Comparison of ENCODE assay signal across 18 cellular contexts in the genomic region with DNA sequence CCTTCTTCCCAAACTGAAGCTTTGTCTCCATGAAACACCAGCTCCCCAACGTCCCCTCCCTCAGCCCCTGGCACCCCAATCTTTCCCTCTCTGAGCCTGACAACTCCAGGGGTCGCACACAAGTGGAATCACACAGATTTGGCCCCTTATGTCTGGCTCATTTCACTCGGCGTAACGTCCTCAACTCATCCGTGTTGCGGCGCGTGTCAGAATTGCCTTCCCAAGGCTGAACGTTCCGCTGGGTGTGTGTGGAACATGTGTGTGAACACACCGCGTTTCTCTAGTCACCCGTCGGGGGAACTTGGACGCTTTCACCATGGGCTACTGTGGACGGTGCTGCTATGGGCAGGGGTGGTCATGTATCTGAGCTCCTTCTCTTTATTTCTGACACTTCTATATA. TPM values are rescaled to one million over a fixed set of nuclear protein-coding genes. Genes with fewer than 3 reads are reported as not detected.
A peak's percentile ranks its signal among the peaks of the same experiment; 100 is the strongest.
DNase-seq lines count a peak whose midpoint lies in the region; ATAC-seq and TF ChIP-seq lines count a peak whose summit lies in the region.
"Had no signal": no experiment of that assay in that cellular context is flagged by ENCODE, and none has a peak within 500 bp of the region (broad histone marks: within the 10 kb centered on the region; RNA-seq: fewer than 3 reads in every experiment).

No MANE protein-coding gene starts in this region.

- peak overlapping the region in 1 of 2 experiments; percentile 24 for H3K4ac ChIP-seq in mesenchymal stem cell (ENCODE audit: low read depth in 1 of 2, low read length in 2 of 2)

- H3K36me3 Mint-ChIP-seq in natural killer cell (no peaks in the 10 kb centered on the region), T-helper 17 cell (ENCODE audit: low read depth) (no peaks in the 10 kb centered on the region)
- H3K36me3 Mint-ChIP-seq in natural killer cell treated with Interleukin-12 subunit alpha and Interleukin-12 subunit beta and Interleukin-15 and Interleukin-18, amount 100 ng/mL, for 72 hours: no peaks in the 10 kb centered on the region
- H3K36me3 Mint-ChIP-seq: immature natural killer cell had no signal

- peak overlapping the region in 1 of 2 experiments; percentile 48 for H2BK12ac ChIP-seq in mesenchymal stem cell (ENCODE audit: low read length in 2 of 2)

- H3K4me2 ChIP-seq in mesenchymal stem cell (ENCODE audit: low read length, poor library complexity, severe bottlenecking): no peak overlapping the region

- no peak overlapping the region for H3K23ac ChIP-seq in mesenchymal stem cell (ENCODE audit: low read length in 2 of 2)

- ATAC-seq in natural killer cell: no peak
- ATAC-seq in natural killer cell treated with Interleukin-12 subunit alpha and Interleukin-12 subunit beta and Interleukin-15 and Interleukin-18, amount 100 ng/mL, for 72 hours: no peak
- no peak for ATAC-seq in T-helper 17 cell
- no peak for ATAC-seq in GM21619 (IDR thresholded peaks at IDR 0.05; ENCODE audit: unreplicated experiment)
- no peak for ATAC-seq in HG02642 (IDR thresholded peaks at IDR 0.05; ENCODE audit: poor library complexity, unreplicated experiment)

- H3K4me1 ChIP-seq in mesenchymal stem cell (ENCODE audit: control insufficient read depth, insufficient read depth, low read depth, low read length) (peaks cover 53% of the 10 kb centered on the region), vagina (peaks cover 62% of the 10 kb centered on the region)

- TF ChIP-seq CTCF in natural killer cell (IDR thresholded peaks at IDR 0.05) (no peak), vagina (IDR thresholded peaks at IDR 0.05) (no peak)

- H2BK120ac ChIP-seq in mesenchymal stem cell (ENCODE audit: low read depth, low read length): no peak overlapping the region

- no peaks in the 10 kb centered on the region for H3K36me3 ChIP-seq in mesenchymal stem cell (ENCODE audit: control insufficient read depth in 1 of 2, insufficient read depth in 2 of 2, low read depth in 1 of 2, low read length in 2 of 2)
- no peaks in the 10 kb centered on the region for H3K36me3 ChIP-seq in vagina

- 93% methylated on average over 13 of the region's 17 CpGs for WGBS in mesenchymal stem cell

- no peak overlapping the region for H2AFZ ChIP-seq in mesenchymal stem cell (ENCODE audit: low read depth, low read length)

- H2BK5ac ChIP-seq in mesenchymal stem cell (ENCODE audit: low read depth, low read length, poor library complexity, severe bottlenecking): no peak overlapping the region

- H3K14ac ChIP-seq in mesenchymal stem cell (ENCODE audit: low read length in 2 of 2): no peak overlapping the region

- DNase-seq in natural killer cell (no peak), T-helper 17 cell (no peak), mesenchymal stem cell (no peak), vagina (ENCODE audit: extremely low spot score in 2 of 2) (no peak), SW 1271 (lab: John Stamatoyannopoulos, UW) (no peak)
- no peak for DNase-seq in natural killer cell treated with Interleukin-12 subunit alpha and Interleukin-12 subunit beta and Interleukin-15 and Interleukin-18, amount 100 ng/mL, for 72 hours (ENCODE audit: low spot score)
- DNase-seq: DMS53, immature natural killer cell, NCI-H1092, NCI-H2107, NCI-H748 treated with DMSO at 0.1 percent for 48 hours had no signal

- H3K4me3 ChIP-seq in mesenchymal stem cell (ENCODE audit: insufficient read depth in 1 of 2, low read depth in 1 of 2, low read length in 2 of 2): no peak overlapping the region
- H3K4me3 ChIP-seq in vagina: no peak overlapping the region
- H3K4me3 ChIP-seq: K562 had no signal

- H3K4me3 Mint-ChIP-seq in natural killer cell (peak overlapping the region; percentile 43), T-helper 17 cell (peak overlapping the region; percentile 57)
- H3K4me3 Mint-ChIP-seq in natural killer cell treated with Interleukin-12 subunit alpha and Interleukin-12 subunit beta and Interleukin-15 and Interleukin-18, amount 100 ng/mL, for 72 hours: no peak overlapping the region
- H3K4me3 Mint-ChIP-seq: activated T-cell treated with anti-CD3 and anti-CD28 coated beads, Interleukin-2, amount 50 U/mL, for 24 hours; stimulated activated naive CD8-positive, alpha-beta T cell treated with anti-CD3 and anti-CD28 coated beads, Interleukin-15, Interleukin-2, amounts not matched to agents 100 ng/mL and 50 ng/mL, for 24 hours had no signal

- H3K9me3 ChIP-seq in T-helper 17 cell (ENCODE audit: control insufficient read depth, low read length, poor library complexity, severe bottlenecking) (no peaks in the 10 kb centered on the region), mesenchymal stem cell (ENCODE audit: control insufficient read depth, low read length) (no peaks in the 10 kb centered on the region), vagina (no peaks in the 10 kb centered on the region)

- H2BK15ac ChIP-seq in mesenchymal stem cell (ENCODE audit: low read depth, poor library complexity, severe bottlenecking): no peak overlapping the region

- H4K91ac ChIP-seq in mesenchymal stem cell (ENCODE audit: low read length): no peak overlapping the region

- H3K27ac ChIP-seq in mesenchymal stem cell (ENCODE audit: low read length, poor library complexity, severe bottlenecking) (no peak overlapping the region), vagina (peak overlapping the region; percentile 79)
- H3K27ac ChIP-seq: epithelial cell of prostate had no signal

- H3K79me1 ChIP-seq in mesenchymal stem cell (replicated peaks; ENCODE audit: low read length, poor library complexity, severe bottlenecking): peaks cover 29% of the 10 kb centered on the region

- no peak overlapping the region for H3K18ac ChIP-seq in mesenchymal stem cell (ENCODE audit: low read depth in 1 of 2, low read length in 2 of 2)

- H3K27me3 Mint-ChIP-seq in natural killer cell (ENCODE audit: low read depth in 2 of 2) (peaks cover 8 to 18% of the 10 kb centered on the region in 2 donors), T-helper 17 cell (no peaks in the 10 kb centered on the region)
- H3K27me3 Mint-ChIP-seq in natural killer cell treated with Interleukin-12 subunit alpha and Interleukin-12 subunit beta and Interleukin-15 and Interleukin-18, amount 100 ng/mL, for 72 hours: peaks cover 5 to 12% of the 10 kb centered on the region in 2 donors
- H3K27me3 Mint-ChIP-seq: activated T-cell treated with anti-CD3 and anti-CD28 coated beads, Interleukin-2, amount 50 U/mL, for 24 hours; stimulated activated naive CD8-positive, alpha-beta T cell treated with anti-CD3 and anti-CD28 coated beads, Interleukin-15, Interleukin-2, amounts not matched to agents 100 ng/mL and 50 ng/mL, for 24 hours had no signal

- H3K9ac ChIP-seq in mesenchymal stem cell (ENCODE audit: low read length): peak overlapping the region; percentile 56

- no peak overlapping the region for H4K8ac ChIP-seq in mesenchymal stem cell (ENCODE audit: low read length)

- peak overlapping the region; percentile 41 for H2AK5ac ChIP-seq in mesenchymal stem cell (ENCODE audit: low read length, severe bottlenecking)

- H3K9me3 Mint-ChIP-seq in natural killer cell: no peaks in the 10 kb centered on the region
- no peaks in the 10 kb centered on the region for H3K9me3 Mint-ChIP-seq in natural killer cell treated with Interleukin-12 subunit alpha and Interleukin-12 subunit beta and Interleukin-15 and Interleukin-18, amount 100 ng/mL, for 72 hours
- H3K9me3 Mint-ChIP-seq: activated T-cell treated with anti-CD3 and anti-CD28 coated beads, Interleukin-2, amount 50 U/mL, for 24 hours; immature natural killer cell; stimulated activated naive CD8-positive, alpha-beta T cell treated with anti-CD3 and anti-CD28 coated beads, Interleukin-15, Interleukin-2, amounts not matched to agents 100 ng/mL and 50 ng/mL, for 24 hours had no signal

- H3K27ac Mint-ChIP-seq in natural killer cell (no peak overlapping the region), T-helper 17 cell (peak overlapping the region; percentile 4)
- H3K27ac Mint-ChIP-seq in natural killer cell treated with Interleukin-12 subunit alpha and Interleukin-12 subunit beta and Interleukin-15 and Interleukin-18, amount 100 ng/mL, for 72 hours: no peak overlapping the region
- H3K27ac Mint-ChIP-seq: activated T-cell treated with anti-CD3 and anti-CD28 coated beads, Interleukin-2, amount 50 U/mL, for 24 hours; stimulated activated naive CD8-positive, alpha-beta T cell treated with anti-CD3 and anti-CD28 coated beads, Interleukin-15, Interleukin-2, amounts not matched to agents 100 ng/mL and 50 ng/mL, for 24 hours had no signal

- H3K27me3 ChIP-seq in mesenchymal stem cell (ENCODE audit: control insufficient read depth in 1 of 2, insufficient read depth in 1 of 2, low read length in 2 of 2) (no peaks in the 10 kb centered on the region), vagina (no peaks in the 10 kb centered on the region)

- intact Hi-C loops in natural killer cell (cut with micrococcal nuclease) (loop anchor here (5.0 kb wide), 1 partner anchor 248 kb away; no protein-coding TSS in a partner anchor), vagina (cut with DNase I) (loop anchor here (10.0 kb wide), 3 partner anchors 146 to 246 kb away; a partner anchor contains a TSS)

- H3K4me1 Mint-ChIP-seq in natural killer cell: peaks cover 9 to 13% of the 10 kb centered on the region in 2 donors
- H3K4me1 Mint-ChIP-seq in natural killer cell treated with Interleukin-12 subunit alpha and Interleukin-12 subunit beta and Interleukin-15 and Interleukin-18, amount 100 ng/mL, for 72 hours (ENCODE audit: low read depth in 2 of 2): peaks cover 13 to 15% of the 10 kb centered on the region in 2 donors
- peaks cover 20% of the 10 kb centered on the region for H3K4me1 Mint-ChIP-seq in T-helper 17 cell

- TF ChIP-seq POLR2A in vagina (IDR thresholded peaks at IDR 0.05): no peak

RNA-seq across cellular contexts. Expression of a gene that starts 45.0 kb away (rescaled TPM):
- total RNA-seq in natural killer cell (under 1 TPM; 0.49 to 1.00 (median 0.65) TPM), T-helper 17 cell (1 to 10 TPM; 1.9 to 2.6 TPM), vagina (18.2 TPM)
- 1 to 10 TPM; 1.1 to 3.2 TPM for total RNA-seq in natural killer cell treated with Interleukin-12 subunit alpha and Interleukin-12 subunit beta and Interleukin-15 and Interleukin-18, amount 100 ng/mL, for 72 hours
- 20.2 TPM for polyA plus RNA-seq in mesenchymal stem cell (2013, experiment 1 of 2)
- polyA plus RNA-seq in mesenchymal stem cell (2013, experiment 2 of 2): 20.1 TPM

RNA-seq across cellular contexts. Expression of a gene that starts 45.7 kb away (rescaled TPM):
- 1 to 10 TPM in 2 of 3 donors, under 1 TPM in 1; 0.95 to 2.4 (median 1.5) TPM for total RNA-seq in natural killer cell
- under 1 TPM in 1 of 2 donors, not detected in 1; 0.56 TPM for total RNA-seq in natural killer cell treated with Interleukin-12 subunit alpha and Interleukin-12 subunit beta and Interleukin-15 and Interleukin-18, amount 100 ng/mL, for 72 hours
- 1 to 10 TPM; 3.4 to 4.5 TPM for total RNA-seq in T-helper 17 cell
- 2.7 TPM for polyA plus RNA-seq in mesenchymal stem cell (2013, experiment 1 of 2)
- 2.8 TPM for polyA plus RNA-seq in mesenchymal stem cell (2013, experiment 2 of 2)
- total RNA-seq in vagina: 9.3 TPM
- total RNA-seq: T-helper 1 cell treated with Interleukin-12 subunit alpha and Interleukin-12 subunit beta and Interleukin-4 antibody, amounts not matched to agents 30 ng/mL and 1 ng/mL, for 36 hours had no signal
- polyA plus RNA-seq: immature natural killer cell had no signal
